ENCODE assay signal across 11 cellular contexts in genomic region chr5:54703568-54704255, GRCh38.
DNase-seq lines count a peak whose midpoint lies in the region; ATAC-seq and TF ChIP-seq lines count a peak whose summit lies in the region.
"Had no signal": no experiment of that assay in that cellular context is flagged by ENCODE, and none has a peak within 500 bp of the region (broad histone marks: within the 10 kb centered on the region; RNA-seq: fewer than 3 reads in every experiment).

No MANE protein-coding gene starts in this region.

- no peaks in the 10 kb centered on the region for H3K36me3 ChIP-seq in MG63
- H3K36me3 ChIP-seq in mesodermal cell (ENCODE audit: control insufficient read depth, insufficient read depth, low read length): no peaks in the 10 kb centered on the region
- H3K36me3 ChIP-seq in suprapubic skin: no peaks in the 10 kb centered on the region
- H3K36me3 ChIP-seq: prostate gland had no signal

- H3K27ac ChIP-seq in mesodermal cell (ENCODE audit: low read depth, low read length, severe bottlenecking) (peak overlapping the region; percentile 71), suprapubic skin (peak overlapping the region; percentile 36)
- H3K27ac ChIP-seq: prostate gland had no signal

- H3K4me3 Mint-ChIP-seq in dendritic cell treated with granulocyte-macrophage colony-stimulating factor and Interleukin-4, amounts not matched to agents 40 ng/mL and 50 ng/mL, for 4 days: no peak overlapping the region
- H3K4me3 Mint-ChIP-seq: activated naive CD4-positive, alpha-beta T cell treated with anti-CD3 and anti-CD28 coated beads, Interleukin-2, amount 10 ng/mL, durations not matched to agents 7 days and 5 days; CD8-positive, alpha-beta memory T cell; stimulated activated naive CD8-positive, alpha-beta T cell treated with anti-CD3 and anti-CD28 coated beads, Interleukin-15, Interleukin-2, amounts not matched to agents 100 ng/mL and 50 ng/mL, for 24 hours had no signal

- no peak for TF ChIP-seq CTCF in suprapubic skin (IDR thresholded peaks at IDR 0.05)

- peak overlapping the region; percentile 44 for H3K27ac Mint-ChIP-seq in dendritic cell treated with granulocyte-macrophage colony-stimulating factor and Interleukin-4, amounts not matched to agents 40 ng/mL and 50 ng/mL, for 4 days
- H3K27ac Mint-ChIP-seq: activated naive CD4-positive, alpha-beta T cell treated with anti-CD3 and anti-CD28 coated beads, Interleukin-2, amount 10 ng/mL, durations not matched to agents 7 days and 5 days; CD8-positive, alpha-beta memory T cell; stimulated activated naive CD8-positive, alpha-beta T cell treated with anti-CD3 and anti-CD28 coated beads, Interleukin-15, Interleukin-2, amounts not matched to agents 100 ng/mL and 50 ng/mL, for 24 hours had no signal

- H3K9me3 Mint-ChIP-seq in dendritic cell treated with granulocyte-macrophage colony-stimulating factor and Interleukin-4, amounts not matched to agents 40 ng/mL and 50 ng/mL, for 4 days: no peaks in the 10 kb centered on the region
- H3K9me3 Mint-ChIP-seq: activated naive CD4-positive, alpha-beta T cell treated with anti-CD3 and anti-CD28 coated beads, Interleukin-2, amount 10 ng/mL, durations not matched to agents 7 days and 5 days; CD8-positive, alpha-beta memory T cell; stimulated activated naive CD8-positive, alpha-beta T cell treated with anti-CD3 and anti-CD28 coated beads, Interleukin-15, Interleukin-2, amounts not matched to agents 100 ng/mL and 50 ng/mL, for 24 hours had no signal

- H3K27me3 Mint-ChIP-seq in dendritic cell treated with granulocyte-macrophage colony-stimulating factor and Interleukin-4, amounts not matched to agents 40 ng/mL and 50 ng/mL, for 4 days: no peaks in the 10 kb centered on the region
- H3K27me3 Mint-ChIP-seq: CD8-positive, alpha-beta memory T cell; stimulated activated naive CD8-positive, alpha-beta T cell treated with anti-CD3 and anti-CD28 coated beads, Interleukin-15, Interleukin-2, amounts not matched to agents 100 ng/mL and 50 ng/mL, for 24 hours had no signal

- intact Hi-C loops in dendritic cell treated with granulocyte-macrophage colony-stimulating factor and Interleukin-4, amounts not matched to agents 40 ng/mL and 50 ng/mL, for 4 days (cut with micrococcal nuclease): loop anchor here (10.0 kb wide), 1 partner anchor 141 kb away; no protein-coding TSS in a partner anchor

- H3K4me1 Mint-ChIP-seq in dendritic cell treated with granulocyte-macrophage colony-stimulating factor and Interleukin-4, amounts not matched to agents 40 ng/mL and 50 ng/mL, for 4 days (ENCODE audit: low read depth): peaks cover 52% of the 10 kb centered on the region
- H3K4me1 Mint-ChIP-seq: activated naive CD4-positive, alpha-beta T cell treated with anti-CD3 and anti-CD28 coated beads, Interleukin-2, amount 10 ng/mL, durations not matched to agents 7 days and 5 days had no signal

- TF ChIP-seq POLR2A in suprapubic skin (IDR thresholded peaks at IDR 0.05): no peak

- H3K4me1 ChIP-seq in mesodermal cell (ENCODE audit: control insufficient read depth, insufficient read depth, low read length, poor library complexity, severe bottlenecking): peaks cover 10% of the 10 kb centered on the region
- H3K4me1 ChIP-seq in suprapubic skin: peaks cover 11% of the 10 kb centered on the region
- H3K4me1 ChIP-seq: prostate gland had no signal

- no peaks in the 10 kb centered on the region for H3K9me3 ChIP-seq in MG63
- H3K9me3 ChIP-seq in mesodermal cell (ENCODE audit: control insufficient read depth, low read length): no peaks in the 10 kb centered on the region
- no peaks in the 10 kb centered on the region for H3K9me3 ChIP-seq in suprapubic skin
- H3K9me3 ChIP-seq: prostate gland had no signal

- DNase-seq in MG63 (no peak), suprapubic skin (ENCODE audit: low spot score in 2 of 2) (no peak), HK-2 (ENCODE audit: unreplicated experiment) (no peak)
- DNase-seq: activated naive CD4-positive, alpha-beta T cell treated with anti-CD3 and anti-CD28 coated beads, Interleukin-2, amount 10 ng/mL, durations not matched to agents 7 days and 5 days; CD8-positive, alpha-beta memory T cell had no signal

- H3K4me3 ChIP-seq in MG63: 0 out of 2 replicates have a peak overlapping the region, but pooled peaks have one; percentile 2
- H3K4me3 ChIP-seq in mesodermal cell (ENCODE audit: extremely low read depth, insufficient read depth, low read length, poor library complexity, severe bottlenecking): no peak overlapping the region
- no peak overlapping the region for H3K4me3 ChIP-seq in suprapubic skin
- H3K4me3 ChIP-seq: prostate gland had no signal

- H3K36me3 Mint-ChIP-seq in dendritic cell treated with granulocyte-macrophage colony-stimulating factor and Interleukin-4, amounts not matched to agents 40 ng/mL and 50 ng/mL, for 4 days (ENCODE audit: low read depth): no peaks in the 10 kb centered on the region
- H3K36me3 Mint-ChIP-seq: activated naive CD4-positive, alpha-beta T cell treated with anti-CD3 and anti-CD28 coated beads, Interleukin-2, amount 10 ng/mL, durations not matched to agents 7 days and 5 days had no signal

- ATAC-seq in GM21825 (IDR thresholded peaks at IDR 0.05; ENCODE audit: unreplicated experiment) (no peak), HG02763 (IDR thresholded peaks at IDR 0.05; ENCODE audit: unreplicated experiment) (no peak)

- no peak for TF ChIP-seq EP300 in suprapubic skin (IDR thresholded peaks at IDR 0.05)

- H3K27me3 ChIP-seq in MG63 (no peaks in the 10 kb centered on the region), suprapubic skin (no peaks in the 10 kb centered on the region)

- 81 to 83% methylated on average over 9 to 10 of the region's 10 CpGs for WGBS in mesodermal cell (ENCODE audit: insufficient coverage in 2 of 2), 2 experiments
- 64% methylated on average over 10 of the region's 10 CpGs for WGBS in suprapubic skin
